Comparison of ENCODE assay signal across 1 cellular context in the genomic region with DNA sequence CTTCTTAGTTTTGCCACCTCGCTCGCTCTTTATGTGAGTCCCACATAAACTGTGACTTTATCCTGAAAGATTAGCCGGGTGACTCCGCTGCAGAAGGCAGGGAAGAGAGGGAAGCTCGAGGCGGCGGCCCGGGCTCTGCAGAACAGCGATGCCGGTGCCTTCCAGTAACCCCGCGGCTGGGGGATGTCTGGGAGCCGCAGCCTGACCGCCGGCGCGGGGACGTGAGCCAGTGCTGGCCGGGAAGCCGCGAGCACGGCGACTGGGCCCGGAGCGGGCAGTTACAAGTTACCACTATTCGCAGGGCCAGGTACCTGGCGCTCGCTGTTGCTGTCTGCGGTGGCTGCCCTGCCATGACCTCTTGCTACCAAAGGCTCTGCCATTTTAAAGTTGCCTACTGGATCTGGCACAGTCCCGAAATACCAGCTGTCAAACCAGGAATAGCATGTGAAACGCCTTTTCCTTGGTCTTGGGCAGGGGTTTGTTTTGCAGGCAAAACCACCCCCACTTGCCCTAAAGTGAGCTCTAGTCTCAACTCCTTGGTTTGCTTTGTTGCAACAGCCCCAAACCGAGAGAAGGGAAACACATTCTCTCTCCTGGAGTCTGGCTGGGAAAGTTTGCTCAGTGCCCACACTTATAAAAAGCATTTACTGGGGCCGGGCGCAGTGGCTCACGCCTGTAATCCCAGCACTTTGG.
TF ChIP-seq lines count a peak whose summit lies in the region.

No MANE protein-coding gene starts in this region.

TF ChIP-seq in GM12878, 131 proteins besides CTCF, POLR2A, EP300 and RAD21 (continued from another document):
- TF ChIP-seq, protein P1, sequence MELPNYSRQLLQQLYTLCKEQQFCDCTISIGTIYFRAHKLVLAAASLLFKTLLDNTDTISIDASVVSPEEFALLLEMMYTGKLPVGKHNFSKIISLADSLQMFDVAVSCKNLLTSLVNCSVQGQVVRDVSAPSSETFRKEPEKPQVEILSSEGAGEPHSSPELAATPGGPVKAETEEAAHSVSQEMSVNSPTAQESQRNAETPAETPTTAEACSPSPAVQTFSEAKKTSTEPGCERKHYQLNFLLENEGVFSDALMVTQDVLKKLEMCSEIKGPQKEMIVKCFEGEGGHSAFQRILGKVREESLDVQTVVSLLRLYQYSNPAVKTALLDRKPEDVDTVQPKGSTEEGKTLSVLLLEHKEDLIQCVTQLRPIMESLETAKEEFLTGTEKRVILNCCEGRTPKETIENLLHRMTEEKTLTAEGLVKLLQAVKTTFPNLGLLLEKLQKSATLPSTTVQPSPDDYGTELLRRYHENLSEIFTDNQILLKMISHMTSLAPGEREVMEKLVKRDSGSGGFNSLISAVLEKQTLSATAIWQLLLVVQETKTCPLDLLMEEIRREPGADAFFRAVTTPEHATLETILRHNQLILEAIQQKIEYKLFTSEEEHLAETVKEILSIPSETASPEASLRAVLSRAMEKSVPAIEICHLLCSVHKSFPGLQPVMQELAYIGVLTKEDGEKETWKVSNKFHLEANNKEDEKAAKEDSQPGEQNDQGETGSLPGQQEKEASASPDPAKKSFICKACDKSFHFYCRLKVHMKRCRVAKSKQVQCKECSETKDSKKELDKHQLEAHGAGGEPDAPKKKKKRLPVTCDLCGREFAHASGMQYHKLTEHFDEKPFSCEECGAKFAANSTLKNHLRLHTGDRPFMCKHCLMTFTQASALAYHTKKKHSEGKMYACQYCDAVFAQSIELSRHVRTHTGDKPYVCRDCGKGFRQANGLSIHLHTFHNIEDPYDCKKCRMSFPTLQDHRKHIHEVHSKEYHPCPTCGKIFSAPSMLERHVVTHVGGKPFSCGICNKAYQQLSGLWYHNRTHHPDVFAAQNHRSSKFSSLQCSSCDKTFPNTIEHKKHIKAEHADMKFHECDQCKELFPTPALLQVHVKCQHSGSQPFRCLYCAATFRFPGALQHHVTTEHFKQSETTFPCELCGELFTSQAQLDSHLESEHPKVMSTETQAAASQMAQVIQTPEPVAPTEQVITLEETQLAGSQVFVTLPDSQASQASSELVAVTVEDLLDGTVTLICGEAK (IDR thresholded peaks at IDR 0.05; ENCODE audit: borderline replicate concordance) = no peak
- TF ChIP-seq YY1 (IDR thresholded peaks at IDR 0.05; ENCODE audit: low read depth, low read length) (no peak), SUZ12 (IDR thresholded peaks at IDR 0.05; ENCODE audit: unreplicated experiment) (no peak), EZH2 (IDR thresholded peaks at IDR 0.05; ENCODE audit: borderline replicate concordance, control insufficient read depth, low read depth, low read length) (no peak)
- TF ChIP-seq, protein P2, sequence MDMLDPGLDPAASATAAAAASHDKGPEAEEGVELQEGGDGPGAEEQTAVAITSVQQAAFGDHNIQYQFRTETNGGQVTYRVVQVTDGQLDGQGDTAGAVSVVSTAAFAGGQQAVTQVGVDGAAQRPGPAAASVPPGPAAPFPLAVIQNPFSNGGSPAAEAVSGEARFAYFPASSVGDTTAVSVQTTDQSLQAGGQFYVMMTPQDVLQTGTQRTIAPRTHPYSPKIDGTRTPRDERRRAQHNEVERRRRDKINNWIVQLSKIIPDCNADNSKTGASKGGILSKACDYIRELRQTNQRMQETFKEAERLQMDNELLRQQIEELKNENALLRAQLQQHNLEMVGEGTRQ (IDR thresholded peaks at IDR 0.05; ENCODE audit: borderline replicate concordance, low read depth, low read length) = no peak
